Comparison of ENCODE assay signal across 8 cellular contexts in genomic region chr11:66744485-66745355, GRCh38. TPM values are rescaled to one million over a fixed set of nuclear protein-coding genes. Genes with fewer than 3 reads are reported as not detected.
DNase-seq lines count a peak whose midpoint lies in the region; TF ChIP-seq lines count a peak whose summit lies in the region.

No MANE protein-coding gene starts in this region.

- no peaks in the 10 kb centered on the region for H3K9me3 ChIP-seq in neural progenitor cell (ENCODE audit: low read depth)

- peaks cover 8% of the 10 kb centered on the region for H4K20me1 ChIP-seq in neural progenitor cell (ENCODE audit: low read depth)

- peaks cover 14% of the 10 kb centered on the region for H3K4me1 Mint-ChIP-seq in neural progenitor cell

- no peak overlapping the region for H3K27ac ChIP-seq in neural progenitor cell

- TF ChIP-seq CTCF in foreskin fibroblast (IDR thresholded peaks at IDR 0.05; ENCODE audit: low read depth, low read length) (no peak), neural progenitor cell (IDR thresholded peaks at IDR 0.05) (no peak)

- no peaks in the 10 kb centered on the region for H3K27me3 ChIP-seq in neural progenitor cell

- peaks cover 5% of the 10 kb centered on the region for H3K36me3 Mint-ChIP-seq in neural progenitor cell

- H3F3A ChIP-seq in neural progenitor cell (ENCODE audit: low read depth): peaks cover 18% of the 10 kb centered on the region

- peak overlapping the region; percentile 89 to 92 for H3K4me3 ChIP-seq in foreskin fibroblast (ENCODE audit: low read depth in 1 of 2, low read length in 2 of 2)
- peak overlapping the region; percentile 80 for H3K4me3 ChIP-seq in neural progenitor cell

- peak overlapping the region; percentile 60 for H3K9ac ChIP-seq in neural progenitor cell

- no peak overlapping the region for H3K27ac Mint-ChIP-seq in neural progenitor cell

- no peaks in the 10 kb centered on the region for H3K4me1 ChIP-seq in neural progenitor cell

- no peaks in the 10 kb centered on the region for H3K36me3 ChIP-seq in neural progenitor cell

- DNase-seq in EL: peak; percentile 77
- DNase-seq in H4 (ENCODE audit: low spot score): peak; percentile 45
- peak; percentile 83 for DNase-seq in M059J (ENCODE audit: low read depth)
- DNase-seq in SHP77 (lab: John Stamatoyannopoulos, UW): peak; percentile 81 to 90
- DNase-seq in activated gamma-delta T cell treated with Interleukin-2 at 50 U/mL for 16 hours: peak; percentile 81
- DNase-seq in foreskin fibroblast: peak; percentile 46 to 88
- DNase-seq in neural progenitor cell (ENCODE audit: low spot score): peak; percentile 90
- peak; percentile 38 for DNase-seq in stromal cell of bone marrow (ENCODE audit: low read depth)

- peaks cover 48% of the 10 kb centered on the region for H3K79me2 ChIP-seq in neural progenitor cell (ENCODE audit: low read depth)

- peaks cover 7% of the 10 kb centered on the region for H3K27me3 Mint-ChIP-seq in neural progenitor cell (ENCODE audit: insufficient read depth, low read depth)

- H3K4me3 Mint-ChIP-seq in neural progenitor cell: peak overlapping the region; percentile 97

- H3K4me2 ChIP-seq in neural progenitor cell: peak overlapping the region; percentile 77

- peak overlapping the region; percentile 100 for H2AFZ ChIP-seq in neural progenitor cell (replicated peaks)

- H3K9me3 Mint-ChIP-seq in neural progenitor cell: no peaks in the 10 kb centered on the region

RNA-seq across cellular contexts. Expression of gene SPTBN2, which starts 15.7 kb away (rescaled TPM):
- total RNA-seq in H4 (2014; rRNA removed; shearing (Covaris generic)): 12.7 and 24.8 TPM in 2 replicates
- total RNA-seq in M059J (2014; rRNA removed; shearing (Covaris generic)): 2.1 and 11.4 TPM in 2 replicates
- 14.5 and 51.7 TPM in 2 replicates for total RNA-seq in neural progenitor cell (ENCODE audit: low replicate concordance)

Comparison
In these comparisons a context has a peak if more than half of its experiments do, and no peak if none do; other contexts are left out.
1. DNase-seq: peak in every context shown above with its lines; median percentile 90 in neural progenitor cell; 86 in SHP77; 83 in M059J; 81 in activated gamma-delta T cell treated with Interleukin-2 at 50 U/mL for 16 hours; 77 in EL; 67 in foreskin fibroblast; 45 in H4; 38 in stromal cell of bone marrow.